In genomic region chr7:8442814-8443304, GRCh38 we compare ENCODE assay signal across 9 cellular contexts. TPM values are rescaled to one million over a fixed set of nuclear protein-coding genes. Genes with fewer than 3 reads are reported as not detected.
DNase-seq lines count a peak whose midpoint lies in the region; ATAC-seq and TF ChIP-seq lines count a peak whose summit lies in the region.
"Had no signal": no experiment of that assay in that cellular context is flagged by ENCODE, and none has a peak within 500 bp of the region (broad histone marks: within the 10 kb centered on the region; RNA-seq: fewer than 3 reads in every experiment).

No MANE protein-coding gene starts in this region.

- no peaks in the 10 kb centered on the region for H4K20me1 ChIP-seq in smooth muscle cell (ENCODE audit: low read depth)

- peak overlapping the region; percentile 76 for H3K4me2 ChIP-seq in smooth muscle cell

- H3K27me3 ChIP-seq in GM06990 (replicated peaks; ENCODE audit: control insufficient read depth, insufficient read depth, low read length) = no peaks in the 10 kb centered on the region; the same call in 1 of the 2 replicates
- H3K27me3 ChIP-seq in smooth muscle cell (ENCODE audit: low read depth) = peaks cover 83% of the 10 kb centered on the region

- DNase-seq in GM06990 (ENCODE audit: extremely low read depth, insufficient read length) (peak; percentile 27), HK-2 (ENCODE audit: unreplicated experiment) (peak; percentile 42), activated T-cell treated with anti-CD3 and anti-CD28 coated beads for 48 hours (ENCODE audit: low read depth) (peak; percentile 59), left ventricle myocardium superior (peak; percentile 73), smooth muscle cell (lab: John Stamatoyannopoulos, UW; ENCODE audit: unreplicated experiment) (peak; percentile 55), dedifferentiated amniotic fluid mesenchymal stem cell (ENCODE audit: extremely low spot score) (no peak), GDM1 (lab: John Stamatoyannopoulos, UW) (no peak), A172 (ENCODE audit: low spot score) (no peak)

- peak; percentile 86 for ATAC-seq in left ventricle myocardium superior

- H3K4me3 ChIP-seq in GM06990 (replicated peaks; ENCODE audit: low read depth, low read length) (no peak overlapping the region), smooth muscle cell (peak overlapping the region; percentile 44)

- no peaks in the 10 kb centered on the region for H3K79me2 ChIP-seq in smooth muscle cell (ENCODE audit: low read depth)

- H3K9ac ChIP-seq in smooth muscle cell (ENCODE audit: low read depth) = no peak overlapping the region

- H3K9me3 ChIP-seq in smooth muscle cell (replicated peaks; ENCODE audit: low read depth) = no peaks in the 10 kb centered on the region

- no peak overlapping the region for H2AFZ ChIP-seq in smooth muscle cell (ENCODE audit: low read depth)

- no peak for TF ChIP-seq CTCF in GM06990 (IDR thresholded peaks at IDR 0.05; ENCODE audit: insufficient read depth, low read length, poor library complexity, severe bottlenecking)
- no peak for TF ChIP-seq CTCF in smooth muscle cell (IDR thresholded peaks at IDR 0.05; ENCODE audit: borderline replicate concordance, insufficient read depth, poor library complexity, severe bottlenecking)

- intact Hi-C loops in left ventricle myocardium superior (cut with micrococcal nuclease) = no loop called here

- no peaks in the 10 kb centered on the region for H3K36me3 ChIP-seq in GM06990 (ENCODE audit: control insufficient read depth, insufficient read depth, low read length)
- H3K36me3 ChIP-seq in smooth muscle cell (ENCODE audit: low read depth) = no peaks in the 10 kb centered on the region

- no peak overlapping the region for H3K27ac ChIP-seq in smooth muscle cell (ENCODE audit: low read depth)

- no peaks in the 10 kb centered on the region for H3F3A ChIP-seq in smooth muscle cell (ENCODE audit: low read depth)

- 1% methylated on average over 40 of the region's 40 CpGs for WGBS in smooth muscle cell (ENCODE audit: low lambda C conversion rate)

- peaks cover 21% of the 10 kb centered on the region for H3K4me1 ChIP-seq in smooth muscle cell (ENCODE audit: low read depth)

RNA-seq across cellular contexts. Expression of gene NXPH1, which starts 9.4 kb away (rescaled TPM):
- total RNA-seq in left ventricle myocardium superior (not detected), smooth muscle cell (0.63 and 2.7 TPM in 2 replicates)
- 0.43 TPM in 1 of 2 replicates, not detected in the other for polyA plus RNA-seq in smooth muscle cell
- total RNA-seq in A172 (2014; rRNA removed; shearing (Covaris generic)) = not detected in 2 replicates
- total RNA-seq: dermis microvascular lymphatic vessel endothelial cell had no signal

Comparison
In these comparisons a context has a peak if more than half of its experiments do, and no peak if none do; other contexts are left out.
1. DNase-seq: peak in GM06990 (single experiment), HK-2 (single experiment), activated T-cell treated with anti-CD3 and anti-CD28 coated beads for 48 hours (single experiment), left ventricle myocardium superior (single experiment) and smooth muscle cell (single experiment); none in dedifferentiated amniotic fluid mesenchymal stem cell (single experiment), GDM1 (single experiment) and A172 (single experiment).